ENCODE assay signal across 25 cellular contexts in the genomic region with DNA sequence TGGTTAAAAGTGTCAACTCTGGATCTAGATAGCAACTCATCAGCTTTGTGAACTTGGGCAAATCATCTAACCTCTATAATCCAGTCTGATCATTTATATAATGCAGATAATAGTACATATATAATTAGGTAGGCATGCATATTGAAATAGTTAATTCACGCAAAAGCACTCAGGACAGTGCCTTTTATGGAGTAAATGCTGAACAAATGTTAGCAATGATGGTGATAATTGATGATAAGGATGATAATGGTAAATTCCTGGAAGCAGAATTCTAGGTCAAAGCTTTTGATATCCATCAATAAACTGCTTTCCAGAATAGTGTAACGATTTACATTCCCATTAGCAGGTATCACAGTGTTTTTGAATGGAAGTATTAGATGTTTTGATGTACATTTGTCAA. TPM values are rescaled to one million over a fixed set of nuclear protein-coding genes. Genes with fewer than 3 reads are reported as not detected.
"Had no signal": no experiment of that assay in that cellular context is flagged by ENCODE, and none has a peak within 500 bp of the region (broad histone marks: within the 10 kb centered on the region; RNA-seq: fewer than 3 reads in every experiment).

No MANE protein-coding gene starts in this region.

- H3K27ac ChIP-seq: colonic mucosa, coronary artery, dorsolateral prefrontal cortex, epithelial cell of prostate, esophagus muscularis mucosa, esophagus squamous epithelium, foreskin keratinocyte, gastrocnemius medialis, gastroesophageal sphincter, heart left ventricle, heart right ventricle had no signal

- H3K4me1 ChIP-seq: foreskin keratinocyte had no signal

- H3K27ac Mint-ChIP-seq: dendritic cell treated with granulocyte-macrophage colony-stimulating factor and Interleukin-4, amounts not matched to agents 40 ng/mL and 50 ng/mL, for 4 days; effector memory CD8-positive, alpha-beta T cell; endodermal cell had no signal

- H3K4me3 ChIP-seq: colonic mucosa, coronary artery, dorsolateral prefrontal cortex, esophagus muscularis mucosa, esophagus squamous epithelium, gastrocnemius medialis, gastroesophageal sphincter, heart left ventricle, heart right ventricle had no signal

- ATAC-seq: effector memory CD8-positive, alpha-beta T cell; esophagus mucosa; foreskin keratinocyte; gastrocnemius medialis; gastroesophageal sphincter; heart left ventricle; heart right ventricle had no signal

- H3K9me3 ChIP-seq: colonic mucosa, esophagus muscularis mucosa, esophagus squamous epithelium, gastrocnemius medialis, gastroesophageal sphincter, heart left ventricle, heart right ventricle had no signal

- DNase-seq: colonic mucosa; cortex of kidney; dorsolateral prefrontal cortex; effector CD4-positive, alpha-beta T cell; effector CD8-positive, alpha-beta T cell; effector memory CD4-positive, alpha-beta T cell; effector memory CD8-positive, alpha-beta T cell; endodermal cell; erythroblast; esophagus squamous epithelium; foreskin fibroblast; foreskin keratinocyte; foreskin melanocyte; gastrocnemius medialis; glutamatergic neuron; head of caudate nucleus; heart left ventricle; heart right ventricle had no signal

- H3K9me3 Mint-ChIP-seq: dendritic cell treated with granulocyte-macrophage colony-stimulating factor and Interleukin-4, amounts not matched to agents 40 ng/mL and 50 ng/mL, for 4 days; effector memory CD8-positive, alpha-beta T cell; endodermal cell had no signal

- H3K27me3 ChIP-seq: colonic mucosa, dorsolateral prefrontal cortex, esophagus muscularis mucosa, esophagus squamous epithelium, foreskin keratinocyte, gastrocnemius medialis, gastroesophageal sphincter, heart left ventricle, heart right ventricle had no signal

- H3K4me3 Mint-ChIP-seq: dendritic cell treated with granulocyte-macrophage colony-stimulating factor and Interleukin-4, amounts not matched to agents 40 ng/mL and 50 ng/mL, for 4 days; effector memory CD8-positive, alpha-beta T cell; endodermal cell had no signal

- H3K36me3 ChIP-seq: colonic mucosa, esophagus muscularis mucosa, esophagus squamous epithelium, gastrocnemius medialis, gastroesophageal sphincter, heart left ventricle, heart right ventricle had no signal

- H3K27me3 Mint-ChIP-seq: dendritic cell treated with granulocyte-macrophage colony-stimulating factor and Interleukin-4, amounts not matched to agents 40 ng/mL and 50 ng/mL, for 4 days; effector memory CD8-positive, alpha-beta T cell had no signal

RNA-seq across cellular contexts. Expression of a gene that starts 59.7 kb away (rescaled TPM):
- total RNA-seq: dermis microvascular lymphatic vessel endothelial cell had no signal
